Comparison of ENCODE assay signal across 30 cellular contexts in genomic region chr12:579450-580110, GRCh38.
DNase-seq lines count a peak whose midpoint lies in the region; ATAC-seq, FAIRE-seq and TF ChIP-seq lines count a peak whose summit lies in the region.
"Had no signal": no experiment of that assay in that cellular context is flagged by ENCODE, and none has a peak within 500 bp of the region (broad histone marks: within the 10 kb centered on the region; RNA-seq: fewer than 3 reads in every experiment).

No MANE protein-coding gene starts in this region.

- ATAC-seq in left cardiac atrium = no peak
- ATAC-seq in left lobe of liver = no peak
- ATAC-seq in stimulated activated naive CD8-positive, alpha-beta T cell treated with anti-CD3 and anti-CD28 coated beads, Interleukin-15, Interleukin-2, amounts not matched to agents 100 U/mL and 50 U/mL, for 24 hours = no peak
- no peak for ATAC-seq in HG03342 (IDR thresholded peaks at IDR 0.05; ENCODE audit: unreplicated experiment)
- ATAC-seq: gastroesophageal sphincter, PC-3, T-cell had no signal

- H3K4me3 ChIP-seq in left ventricle myocardium inferior (no peak overlapping the region), astrocyte (ENCODE audit: insufficient read depth, low read depth, low read length) (no peak overlapping the region)
- H3K4me3 ChIP-seq: BLaER1, esophagus squamous epithelium, gastroesophageal sphincter, ovary, suprapubic skin, uterus had no signal

- FAIRE-seq in astrocyte (lab: Jason Lieb, UNC) = no peak

- peaks cover 13% of the 10 kb centered on the region for H3K27me3 Mint-ChIP-seq in astrocyte (ENCODE audit: low read depth, unreplicated experiment)
- H3K27me3 Mint-ChIP-seq: activated naive CD4-positive, alpha-beta T cell treated with anti-CD3 and anti-CD28 coated beads, Interleukin-2, amount 50 U/mL, for 24 hours; central memory CD8-positive, alpha-beta T cell; memory B cell; T-cell had no signal

- H3K36me3 ChIP-seq in left ventricle myocardium inferior = no peaks in the 10 kb centered on the region
- H3K36me3 ChIP-seq in astrocyte (ENCODE audit: insufficient read depth, low read length) = no peaks in the 10 kb centered on the region
- H3K36me3 ChIP-seq: BLaER1, esophagus squamous epithelium, gastroesophageal sphincter, ovary, suprapubic skin, uterus had no signal

- no peak overlapping the region for H2AFZ ChIP-seq in astrocyte (ENCODE audit: low read depth, low read length)

- no peaks in the 10 kb centered on the region for H4K20me1 ChIP-seq in astrocyte (ENCODE audit: insufficient read depth, low read length)
- H4K20me1 ChIP-seq: BLaER1 had no signal

- no peak overlapping the region for H3K4me3 Mint-ChIP-seq in astrocyte (ENCODE audit: unreplicated experiment)
- H3K4me3 Mint-ChIP-seq: activated naive CD4-positive, alpha-beta T cell treated with anti-CD3 and anti-CD28 coated beads, Interleukin-2, amount 50 U/mL, for 24 hours; central memory CD8-positive, alpha-beta T cell; memory B cell; naive B cell; T-cell had no signal

- TF ChIP-seq CTCF in left ventricle myocardium inferior (IDR thresholded peaks at IDR 0.05; ENCODE audit: borderline replicate concordance) (no peak), astrocyte (IDR thresholded peaks at IDR 0.05; ENCODE audit: insufficient read depth, low read depth, low read length) (no peak)

- H3K27me3 ChIP-seq in left ventricle myocardium inferior (ENCODE audit: low read depth) (no peaks in the 10 kb centered on the region), astrocyte (ENCODE audit: insufficient read depth, low read length) (no peaks in the 10 kb centered on the region)
- H3K27me3 ChIP-seq: BLaER1, esophagus squamous epithelium, gastroesophageal sphincter, ovary, suprapubic skin, uterus had no signal

- no peaks in the 10 kb centered on the region for H3K36me3 Mint-ChIP-seq in astrocyte (ENCODE audit: low read depth, unreplicated experiment)
- H3K36me3 Mint-ChIP-seq: activated naive CD4-positive, alpha-beta T cell treated with anti-CD3 and anti-CD28 coated beads, Interleukin-2, amount 50 U/mL, for 24 hours; memory B cell; naive B cell; T-cell had no signal

- no peaks in the 10 kb centered on the region for H3K79me2 ChIP-seq in astrocyte (ENCODE audit: insufficient read depth, low read length)

- peak overlapping the region; percentile 33 for H3K4me2 ChIP-seq in astrocyte (ENCODE audit: low read length)
- H3K4me2 ChIP-seq: BLaER1 had no signal

- DNase-seq in left ventricle myocardium inferior (no peak), left cardiac atrium (no peak), astrocyte (ENCODE audit: low read depth) (no peak), left lobe of liver (ENCODE audit: low spot score) (peak; percentile 14), substantia nigra (lab: John Stamatoyannopoulos, UW) (no peak), LoVo (ENCODE audit: low spot score) (no peak)
- no peak for DNase-seq in stimulated activated naive CD8-positive, alpha-beta T cell treated with anti-CD3 and anti-CD28 coated beads, Interleukin-15, Interleukin-2, amounts not matched to agents 100 U/mL and 50 U/mL, for 24 hours
- DNase-seq: ACHN; anterior cingulate cortex; effector memory CD4-positive, alpha-beta T cell; esophagus squamous epithelium; KBM-7; kidney glomerular epithelial cell; MV-4-11; naive B cell; NCI-H1694 treated with DMSO at 0.1 percent for 48 hours; NCI-H2227 treated with DMSO at 0.1 percent for 48 hours; NCI-H748 treated with DMSO at 0.1 percent for 48 hours; ovary; PC-3; SIG-M5; T-cell had no signal

- peaks cover 1% of the 10 kb centered on the region for H3K9me3 Mint-ChIP-seq in astrocyte (ENCODE audit: unreplicated experiment)
- H3K9me3 Mint-ChIP-seq: activated naive CD4-positive, alpha-beta T cell treated with anti-CD3 and anti-CD28 coated beads, Interleukin-2, amount 50 U/mL, for 24 hours; central memory CD8-positive, alpha-beta T cell; memory B cell; naive B cell; T-cell had no signal

- H3K4me1 Mint-ChIP-seq in astrocyte (ENCODE audit: low read depth, unreplicated experiment) = peaks cover 8% of the 10 kb centered on the region

- H3K27ac Mint-ChIP-seq in astrocyte (ENCODE audit: unreplicated experiment) = no peak overlapping the region
- H3K27ac Mint-ChIP-seq: activated naive CD4-positive, alpha-beta T cell treated with anti-CD3 and anti-CD28 coated beads, Interleukin-2, amount 50 U/mL, for 24 hours; memory B cell; naive B cell; T-cell had no signal

- intact Hi-C loops in left ventricle myocardium inferior (cut with micrococcal nuclease) = loop anchor here (5.0 kb wide), 2 partner anchors 178 to 238 kb away; no protein-coding TSS in a partner anchor
- intact Hi-C loops in left cardiac atrium (cut with DNase I) = loop anchor here (10.0 kb wide), 3 partner anchors 65 to 365 kb away; partner anchors contain the start of genes RAD52 (in 1 of the 2) and WNK1 (in 1 of the 2)

- H3K4me1 ChIP-seq in left ventricle myocardium inferior = peaks cover 75% of the 10 kb centered on the region
- H3K4me1 ChIP-seq in astrocyte (ENCODE audit: insufficient read depth, low read length) = no peaks in the 10 kb centered on the region
- H3K4me1 ChIP-seq: uterus had no signal

- H3K9ac ChIP-seq in astrocyte (ENCODE audit: low read length) = no peak overlapping the region
- H3K9ac ChIP-seq: BLaER1 had no signal

- H3K27ac ChIP-seq in left ventricle myocardium inferior (replicated peaks) (peak overlapping the region; percentile 53), astrocyte (ENCODE audit: low read depth, low read length) (no peak overlapping the region), substantia nigra (ENCODE audit: low read depth, low read length, poor library complexity, severe bottlenecking) (peak overlapping the region; percentile 4)
- H3K27ac ChIP-seq: BLaER1, gastroesophageal sphincter, ovary, uterus had no signal

- H3K9me3 ChIP-seq in left ventricle myocardium inferior (replicated peaks) = no peaks in the 10 kb centered on the region
- no peaks in the 10 kb centered on the region for H3K9me3 ChIP-seq in astrocyte (ENCODE audit: insufficient read depth, low read depth, low read length)
- H3K9me3 ChIP-seq: BLaER1, esophagus squamous epithelium, gastroesophageal sphincter, ovary, suprapubic skin, uterus had no signal
